ENCODE assay signal across 8 cellular contexts in genomic region chr19:1945899-1946298, GRCh38. TPM values are rescaled to one million over a fixed set of nuclear protein-coding genes. Genes with fewer than 3 reads are reported as not detected.
DNase-seq lines count a peak whose midpoint lies in the region; ATAC-seq and TF ChIP-seq lines count a peak whose summit lies in the region.

No MANE protein-coding gene starts in this region.

- peak; percentile 59 for TF ChIP-seq CTCF in AG10803 (conservative IDR thresholded peaks at IDR 0.05; ENCODE audit: low read length)
- peak; percentile 59 for TF ChIP-seq CTCF in GM13977 (IDR thresholded peaks at IDR 0.05; ENCODE audit: extremely low read depth, insufficient read depth, missing control alignments)
- peak; percentile 55 for TF ChIP-seq CTCF in fibroblast of the aortic adventitia (IDR thresholded peaks at IDR 0.05; ENCODE audit: insufficient read depth, low read length)
- TF ChIP-seq CTCF in retinal pigment epithelial cell (conservative IDR thresholded peaks at IDR 0.05; ENCODE audit: low read depth, low read length): peak; percentile 75

- no peak overlapping the region for H3K4me3 ChIP-seq in AG10803 (ENCODE audit: low read length)
- no peak overlapping the region for H3K4me3 ChIP-seq in fibroblast of the aortic adventitia (ENCODE audit: low read depth, low read length)
- no peak overlapping the region for H3K4me3 ChIP-seq in retinal pigment epithelial cell (ENCODE audit: low read length)

- ATAC-seq in GM21717 (IDR thresholded peaks at IDR 0.05; ENCODE audit: unreplicated experiment) (no peak), GM21576 (IDR thresholded peaks at IDR 0.05; ENCODE audit: unreplicated experiment) (no peak)

- in situ Hi-C loops in GM13977 (cut with MboI; ENCODE audit: low pct_unique_long_range_greater_than_20kb, low sequenced_read_pairs, unreplicated experiment): no loop called here

- peak; percentile 33 for DNase-seq in AG10803 (ENCODE audit: low read depth)
- no peak for DNase-seq in GM13977 (ENCODE audit: low spot score)
- peak; percentile 25 for DNase-seq in UCSD-AML1 (lab: John Stamatoyannopoulos, UW; ENCODE audit: unreplicated experiment)
- no peak for DNase-seq in fibroblast of the aortic adventitia (ENCODE audit: low read depth)
- no peak for DNase-seq in retinal pigment epithelial cell (ENCODE audit: low read depth)
- DNase-seq in dedifferentiated amniotic fluid mesenchymal stem cell (ENCODE audit: extremely low spot score): no peak

RNA-seq across cellular contexts. Expression of gene CSNK1G2, which starts 4.9 kb away (rescaled TPM):
- total RNA-seq in fibroblast of the aortic adventitia (ENCODE audit: low replicate concordance): 29.6 and 47.5 TPM in 2 replicates

RNA-seq across cellular contexts. Expression of gene ADAT3, which starts 40.7 kb away (rescaled TPM):
- 2.6 and 4.2 TPM in 2 replicates for total RNA-seq in fibroblast of the aortic adventitia (ENCODE audit: low replicate concordance)

RNA-seq across cellular contexts. Expression of gene SCAMP4, which starts 40.7 kb away (rescaled TPM):
- 51.6 and 59.3 TPM in 2 replicates for total RNA-seq in fibroblast of the aortic adventitia (ENCODE audit: low replicate concordance)

Comparison
In these comparisons a context has a peak if more than half of its experiments do, and no peak if none do; other contexts are left out.
1. DNase-seq: peak in AG10803 (single experiment) and UCSD-AML1 (single experiment); none in GM13977 (single experiment), fibroblast of the aortic adventitia (single experiment), retinal pigment epithelial cell (single experiment) and dedifferentiated amniotic fluid mesenchymal stem cell (single experiment).
2. Peak in every context shown above with its lines, with median percentiles within 50 percentile points of each other: CTCF ChIP-seq.